ENCODE assay signal across 19 cellular contexts in the genomic region with DNA sequence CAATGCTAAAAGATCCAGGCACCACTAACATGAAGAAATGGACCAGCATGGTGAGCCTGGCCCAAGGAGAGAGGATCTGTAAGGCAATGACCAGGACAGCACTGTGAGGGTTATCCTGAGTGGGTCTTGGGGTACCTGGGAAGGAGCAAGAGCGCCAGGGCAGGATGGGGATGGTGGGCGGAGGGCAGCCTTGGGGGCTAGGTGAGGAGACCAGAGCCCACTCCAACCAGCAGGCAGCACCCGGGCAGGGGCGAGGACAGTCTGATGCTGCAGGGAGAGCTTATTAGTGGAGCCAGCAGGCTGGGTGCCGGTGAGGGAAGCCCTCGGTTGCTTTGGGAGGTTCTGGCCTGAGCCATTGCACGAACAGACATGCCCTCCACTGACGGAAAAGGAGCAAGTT. TPM values are rescaled to one million over a fixed set of nuclear protein-coding genes. Genes with fewer than 3 reads are reported as not detected.
A peak's percentile ranks its signal among the peaks of the same experiment; 100 is the strongest.
DNase-seq lines count a peak whose midpoint lies in the region; ATAC-seq, FAIRE-seq and TF ChIP-seq lines count a peak whose summit lies in the region.
"Had no signal": no experiment of that assay in that cellular context is flagged by ENCODE, and none has a peak within 500 bp of the region (broad histone marks: within the 10 kb centered on the region; RNA-seq: fewer than 3 reads in every experiment).

No MANE protein-coding gene starts in this region.

- intact Hi-C loops in posterior vena cava (cut with DNase I) = no loop called here
- intact Hi-C loops in activated CD4-positive, alpha-beta memory T cell treated with anti-CD3 and anti-CD28 coated beads for 36 hours (cut with micrococcal nuclease) = no loop called here

- H3K36me3 Mint-ChIP-seq in T-cell (peaks cover 43% of the 10 kb centered on the region), mesothelial cell of epicardium (peaks cover 16% of the 10 kb centered on the region)
- H3K36me3 Mint-ChIP-seq in activated CD4-positive, alpha-beta memory T cell treated with anti-CD3 and anti-CD28 coated beads for 36 hours = peaks cover 50% of the 10 kb centered on the region

- DNase-seq in D341Med (ENCODE audit: low spot score) (peak; percentile 6), T-cell (peak in 1 of 34 experiments; percentile 2), coronary artery (ENCODE audit: low spot score) (peak; percentile 54), posterior vena cava (ENCODE audit: low spot score) (peak; percentile 54), mesothelial cell of epicardium (ENCODE audit: low spot score in 2 of 2, unreplicated experiment in 2 of 2) (no peak), D721Med (ENCODE audit: insufficient read length, low spot score) (no peak)
- no peak for DNase-seq in activated CD4-positive, alpha-beta memory T cell treated with anti-CD3 and anti-CD28 coated beads for 36 hours
- DNase-seq: activated CD4-positive, alpha-beta T cell treated with anti-CD3 and anti-CD28 coated beads for 48 hours; activated T-cell treated with anti-CD3 and anti-CD28 coated beads, Interleukin-2, amount 50 U/mL, for 48 hours; Calu3; heart left ventricle; immature natural killer cell; NCI-H1694 treated with DMSO at 0.1 percent for 48 hours; right cardiac atrium had no signal

- TF ChIP-seq CTCF in coronary artery (IDR thresholded peaks at IDR 0.05) (no peak), mesothelial cell of epicardium (IDR thresholded peaks at IDR 0.05; ENCODE audit: unreplicated experiment) (no peak), D721Med (IDR thresholded peaks at IDR 0.05; ENCODE audit: insufficient read depth, missing control alignments) (no peak)

- H3K9me3 Mint-ChIP-seq in T-cell (no peaks in the 10 kb centered on the region), mesothelial cell of epicardium (no peaks in the 10 kb centered on the region)
- no peaks in the 10 kb centered on the region for H3K9me3 Mint-ChIP-seq in activated CD4-positive, alpha-beta memory T cell treated with anti-CD3 and anti-CD28 coated beads for 36 hours
- H3K9me3 Mint-ChIP-seq: GM23338, immature natural killer cell had no signal

- no peak for FAIRE-seq in D721Med (lab: Jason Lieb, UNC)
- FAIRE-seq: GM18507 had no signal

- POLR2A ChIA-PET in T-cell (lab: Charles Lee) = no interaction called here
- POLR2A ChIA-PET in activated CD4-positive, alpha-beta memory T cell treated with anti-CD3 and anti-CD28 coated beads for 36 hours (lab: Charles Lee) = interaction anchor here (0.7 to 1.3 kb wide), 3 partner anchors 11 to 13 kb away, joined by 3 to 6 read pairs (median 4); no protein-coding TSS in a partner anchor

- H3K4me1 Mint-ChIP-seq in T-cell = peaks cover 0 to 9% (median 3%) of the 10 kb centered on the region in 3 donors
- peaks cover 7% of the 10 kb centered on the region for H3K4me1 Mint-ChIP-seq in mesothelial cell of epicardium
- H3K4me1 Mint-ChIP-seq in activated CD4-positive, alpha-beta memory T cell treated with anti-CD3 and anti-CD28 coated beads for 36 hours (ENCODE audit: low read depth) = peaks cover 3% of the 10 kb centered on the region
- H3K4me1 Mint-ChIP-seq: GM23338, immature natural killer cell had no signal

- H3K27ac ChIP-seq in coronary artery = no peak overlapping the region
- H3K27ac ChIP-seq: cardiac muscle cell, heart left ventricle, SK-N-MC had no signal

- H3K4me3 Mint-ChIP-seq in T-cell = no peak overlapping the region
- H3K4me3 Mint-ChIP-seq in mesothelial cell of epicardium = no peak overlapping the region
- H3K4me3 Mint-ChIP-seq in activated CD4-positive, alpha-beta memory T cell treated with anti-CD3 and anti-CD28 coated beads for 36 hours = no peak overlapping the region
- H3K4me3 Mint-ChIP-seq: GM23338, immature natural killer cell had no signal

- CTCF ChIA-PET in T-cell (lab: Charles Lee) = interaction anchor here in 1 of 2 donors (0.5 to 0.6 kb wide), 2 partner anchors 115 to 682 kb away, joined by 3 to 6 read pairs; no protein-coding TSS in a partner anchor
- CTCF ChIA-PET in activated CD4-positive, alpha-beta memory T cell treated with anti-CD3 and anti-CD28 coated beads for 36 hours (lab: Charles Lee) = interaction anchor here (1.0 kb wide), 1 partner anchor 35 kb away, joined by 3 read pairs; no protein-coding TSS in a partner anchor

- no peak for ATAC-seq in T-cell (replicated peaks in 1 of 4)
- ATAC-seq: GM23338, heart left ventricle, right cardiac atrium had no signal

- H3K27ac Mint-ChIP-seq in T-cell (peak overlapping the region; percentile 34 to 71), mesothelial cell of epicardium (no peak overlapping the region)
- no peak overlapping the region for H3K27ac Mint-ChIP-seq in activated CD4-positive, alpha-beta memory T cell treated with anti-CD3 and anti-CD28 coated beads for 36 hours
- H3K27ac Mint-ChIP-seq: GM23338, immature natural killer cell had no signal

- no peak overlapping the region for H3K4me3 ChIP-seq in coronary artery
- H3K4me3 ChIP-seq: cardiac muscle cell, GM23338, heart left ventricle, SK-N-MC, tibial artery had no signal

- H3K27me3 Mint-ChIP-seq in T-cell = no peaks in the 10 kb centered on the region
- H3K27me3 Mint-ChIP-seq in mesothelial cell of epicardium (ENCODE audit: low read depth) = no peaks in the 10 kb centered on the region
- H3K27me3 Mint-ChIP-seq in activated CD4-positive, alpha-beta memory T cell treated with anti-CD3 and anti-CD28 coated beads for 36 hours = no peaks in the 10 kb centered on the region

RNA-seq across cellular contexts. Expression of a gene that starts 10.7 kb away (rescaled TPM):
- total RNA-seq in T-cell = 100 to 1,000 TPM; 253 to 388 (median 299) TPM
- 100 to 1,000 TPM in 1 of 2 donors, 10 to 100 TPM in 1; 89.0 to 118 TPM for total RNA-seq in posterior vena cava
- 155 to 171 TPM (median 163 TPM) in 3 replicates for total RNA-seq in mesothelial cell of epicardium
- total RNA-seq in activated CD4-positive, alpha-beta memory T cell treated with anti-CD3 and anti-CD28 coated beads for 36 hours = 100 to 1,000 TPM; 261 to 263 TPM

RNA-seq across cellular contexts. Expression of a gene that starts 54.4 kb away (rescaled TPM):
- total RNA-seq in T-cell = 100 to 1,000 TPM in 3 of 5 donors, 10 to 100 TPM in 2; 45.3 to 113 (median 109) TPM
- total RNA-seq in posterior vena cava = 10 to 100 TPM; 44.2 to 60.6 TPM
- 32.7 to 33.4 TPM (median 32.9 TPM) in 3 replicates for total RNA-seq in mesothelial cell of epicardium
- 10 to 100 TPM; 94.7 to 97.5 TPM for total RNA-seq in activated CD4-positive, alpha-beta memory T cell treated with anti-CD3 and anti-CD28 coated beads for 36 hours

Comparison
In these comparisons a context has a peak if more than half of its experiments do, and no peak if none do; other contexts are left out.
1. DNase-seq: peak in D341Med (single experiment), coronary artery (single experiment) and posterior vena cava (single experiment); none in mesothelial cell of epicardium (0 of 2), D721Med (single experiment) and activated CD4-positive, alpha-beta memory T cell treated with anti-CD3 and anti-CD28 coated beads for 36 hours (single experiment).
2. H3K27ac Mint-ChIP-seq: peak in T-cell (2 of 2); none in mesothelial cell of epicardium (single experiment) and activated CD4-positive, alpha-beta memory T cell treated with anti-CD3 and anti-CD28 coated beads for 36 hours (single experiment).